In genomic region chr15:65885668-65886218, GRCh38 we compare ENCODE assay signal across 24 cellular contexts. TPM values are rescaled to one million over a fixed set of nuclear protein-coding genes. Genes with fewer than 3 reads are reported as not detected.
DNase-seq lines count a peak whose midpoint lies in the region; ATAC-seq, FAIRE-seq and TF ChIP-seq lines count a peak whose summit lies in the region.
"Had no signal": no experiment of that assay in that cellular context is flagged by ENCODE, and none has a peak within 500 bp of the region (broad histone marks: within the 10 kb centered on the region; RNA-seq: fewer than 3 reads in every experiment).

No MANE protein-coding gene starts in this region.

- no peak overlapping the region for H3K4me3 Mint-ChIP-seq in CD4-positive, alpha-beta T cell
- H3K4me3 Mint-ChIP-seq in nephron, result no peak overlapping the region

- H3K4me1 Mint-ChIP-seq in CD4-positive, alpha-beta T cell (ENCODE audit: low read depth), result peaks cover 85% of the 10 kb centered on the region
- no peaks in the 10 kb centered on the region for H3K4me1 Mint-ChIP-seq in nephron

- H3K79me1 ChIP-seq in H1 (ENCODE audit: low read depth, low read length), result peaks cover 3% of the 10 kb centered on the region; the same call in 1 of the 2 replicates

- peak; percentile 39 for FAIRE-seq in H1 (lab: Jason Lieb, UNC)
- FAIRE-seq: endothelial cell of umbilical vein, islet of Langerhans had no signal

- intact Hi-C loops in CD4-positive, alpha-beta T cell (cut with DNase I, micrococcal nuclease), result loop anchor here (2.0 to 10.0 kb wide), 2 partner anchors 17 to 409 kb away; partner anchors contain the start of genes DIS3L (in 2 of the 2) and RAB11A (in 1 of the 2)

- TF ChIP-seq RAD21 in H1 (IDR thresholded peaks at IDR 0.05 in 1 of 2, conservative IDR thresholded peaks at IDR 0.05 in 1 of 2; ENCODE audit: low read depth in 2 of 2, low read length in 2 of 2), result no peak

- no peak overlapping the region for H2AFZ ChIP-seq in H1 (ENCODE audit: low read length)
- H2AFZ ChIP-seq: hepatocyte had no signal

- peaks cover 1 to 2% of the 10 kb centered on the region in 2 experiments for H4K20me1 ChIP-seq in H1 (replicated peaks in 1 of 2; ENCODE audit: control insufficient read depth in 1 of 2, insufficient read depth in 2 of 2, low read length in 2 of 2)

- H2BK20ac ChIP-seq in H1 (ENCODE audit: low read length), result no peak overlapping the region

- no peaks in the 10 kb centered on the region for H3K4me1 ChIP-seq in H1 (replicated peaks in 1 of 4; ENCODE audit: control insufficient read depth in 3 of 4, insufficient read depth in 4 of 4, low read length in 3 of 4)
- H3K4me1 ChIP-seq: right atrium auricular region had no signal

- no peak for DNase-seq in CD4-positive, alpha-beta T cell
- DNase-seq in D341Med (ENCODE audit: low spot score) (peak; percentile 48), H1 (ENCODE audit: low read depth in 1 of 2, low spot score in 2 of 2) (no peak), 8988T (no peak), EL (no peak)
- no peak for DNase-seq in stimulated activated CD8-positive, alpha-beta memory T cell treated with anti-CD3 and anti-CD28 coated beads, Interleukin-4, amount 100 ng/mL, for 48 hours
- DNase-seq: adrenal gland; COR-L47; foreskin fibroblast; Karpas-422; NCI-H1048; NCI-H2029 treated with DMSO at 0.1 percent for 48 hours; stimulated activated CD4-positive, alpha-beta T cell treated with anti-CD3 and anti-CD28 coated beads, Interleukin-15, amount 100 ng/mL, for 24 hours had no signal

- no peak overlapping the region for H3K9ac ChIP-seq in H1 (replicated peaks in 1 of 4; ENCODE audit: extremely low read depth in 1 of 4, low read depth in 3 of 4, low read length in 3 of 4)

- no peaks in the 10 kb centered on the region for H3K79me2 ChIP-seq in H1 (ENCODE audit: control insufficient read depth in 1 of 2, insufficient read depth in 2 of 2, low read length in 2 of 2)

- no peaks in the 10 kb centered on the region for H3K27me3 ChIP-seq in CD4-positive, alpha-beta T cell (ENCODE audit: control insufficient read depth, insufficient read depth, low read length)
- H3K27me3 ChIP-seq in H1 (replicated peaks in 1 of 4; ENCODE audit: control insufficient read depth in 3 of 4, extremely low read depth in 1 of 4, insufficient read depth in 3 of 4, low read length in 3 of 4), result no peaks in the 10 kb centered on the region
- H3K27me3 ChIP-seq: adrenal gland, hepatocyte, right atrium auricular region had no signal

- H3K56ac ChIP-seq in H1 (replicated peaks; ENCODE audit: insufficient read length, low read depth, low read length), result no peak overlapping the region

- no peak for ATAC-seq in CD4-positive, alpha-beta T cell (ENCODE audit: poor library complexity)
- ATAC-seq: activated CD4-positive, CD25-positive, alpha-beta regulatory T cell treated with anti-CD3 and anti-CD28 coated beads, Interleukin-2, amount 50 U/mL, for 24 hours; SK-N-SH treated with all-trans-retinoic acid at 6 μM for 48 hours had no signal

- no peak overlapping the region for H4K8ac ChIP-seq in H1 (ENCODE audit: extremely low read depth, insufficient read depth, low read length)

- 87% methylated on average over 4 of the region's 4 CpGs; no CpG with 5 or more reads in 1 of the 2 experiments for WGBS in H1 (ENCODE audit: extremely low coverage in 1 of 2, insufficient coverage in 1 of 2, insufficient read length in 1 of 2, insufficient replicate concordance in 2 of 2, low coverage in 1 of 2, low lambda C conversion rate in 2 of 2, missing lambda C conversion rate in 1 of 2), 2 experiments

- H3K9me3 Mint-ChIP-seq in CD4-positive, alpha-beta T cell, result no peaks in the 10 kb centered on the region
- H3K9me3 Mint-ChIP-seq in nephron, result no peaks in the 10 kb centered on the region
- H3K9me3 Mint-ChIP-seq: activated T-helper 2 cell treated with anti-CD3 and anti-CD28 coated beads, Interferon-gamma antibody, Interleukin-2, Interleukin-4, amounts not matched to agents 10 μg/mL and 5 μg/mL and 100 μg/mL, durations not matched to agents 14 hours and 24 hours and 36 hours had no signal

- H3K18ac ChIP-seq in H1 (ENCODE audit: extremely low read depth, low read length), result no peak overlapping the region

- H3K4me2 ChIP-seq in H1 (ENCODE audit: insufficient read depth in 1 of 2, low read depth in 2 of 2, low read length in 2 of 2), result no peak overlapping the region
- H3K4me2 ChIP-seq: hepatocyte had no signal

- no peak overlapping the region for H4K5ac ChIP-seq in H1 (ENCODE audit: insufficient read length, low read depth, low read length)

- no peak overlapping the region for H3K23ac ChIP-seq in H1 (ENCODE audit: insufficient read length)

- CTCF ChIA-PET in CD4-positive, alpha-beta T cell (lab: Charles Lee), result no interaction called here
- CTCF ChIA-PET in H1 (lab: Charles Lee; ENCODE audit: partially characterized antibody), result interaction anchor here (1.0 kb wide), 1 partner anchor 248 kb away, joined by 3 read pairs; no protein-coding TSS in a partner anchor

- H2BK12ac ChIP-seq in H1 (ENCODE audit: low read depth, low read length), result no peak overlapping the region

- no peak overlapping the region for H3K4me3 ChIP-seq in H1 (ENCODE audit: extremely low read depth in 1 of 4, insufficient read depth in 2 of 4, low read depth in 3 of 4, low read length in 4 of 4)
- H3K4me3 ChIP-seq: adrenal gland, HAP-1, hepatocyte, right atrium auricular region, thoracic aorta had no signal

- H2BK15ac ChIP-seq in H1 (ENCODE audit: low read length), result no peak overlapping the region

- peaks cover 83% of the 10 kb centered on the region for H3K36me3 Mint-ChIP-seq in CD4-positive, alpha-beta T cell (ENCODE audit: low read depth)
- H3K36me3 Mint-ChIP-seq in nephron (ENCODE audit: low read depth), result peaks cover 75% of the 10 kb centered on the region

- peaks cover 3 to 45% (median 18%) of the 10 kb centered on the region in 4 experiments; a peak in 7 of 8 replicates for H3K36me3 ChIP-seq in H1 (ENCODE audit: control insufficient read depth in 2 of 4, insufficient read depth in 4 of 4, low read length in 3 of 4)

- no peaks in the 10 kb centered on the region for H3K23me2 ChIP-seq in H1 (ENCODE audit: low read depth, low read length)

- H4K91ac ChIP-seq in H1 (replicated peaks; ENCODE audit: insufficient read length, low read length), result no peak overlapping the region

- no peak for TF ChIP-seq EP300 in H1 (IDR thresholded peaks at IDR 0.05; ENCODE audit: borderline replicate concordance in 1 of 2, low read depth in 2 of 2, low read length in 2 of 2)

- no peak overlapping the region for H3K27ac ChIP-seq in CD4-positive, alpha-beta T cell (ENCODE audit: low read depth, low read length)
- H3K27ac ChIP-seq in H1 (ENCODE audit: low read depth, low read length), result no peak overlapping the region
- H3K27ac ChIP-seq: adrenal gland, hepatocyte, right atrium auricular region, RWPE1, thoracic aorta had no signal

- no peak overlapping the region for H2BK120ac ChIP-seq in H1 (replicated peaks; ENCODE audit: low read depth, low read length)

- TF ChIP-seq POLR2A in H1 (IDR thresholded peaks at IDR 0.05; ENCODE audit: control extremely low read depth in 1 of 2, low read depth in 2 of 2, low read length in 2 of 2), result no peak

- no peak overlapping the region for H3K4ac ChIP-seq in H1 (replicated peaks; ENCODE audit: insufficient read length, low read depth, low read length)

- H3K14ac ChIP-seq in H1 (ENCODE audit: insufficient read length), result no peak overlapping the region

- H3K27ac Mint-ChIP-seq in CD4-positive, alpha-beta T cell, result peak overlapping the region; percentile 89
- H3K27ac Mint-ChIP-seq in nephron, result peak overlapping the region in 2 of 3 experiments; percentile 1 to 61
- H3K27ac Mint-ChIP-seq: activated T-helper 2 cell treated with anti-CD3 and anti-CD28 coated beads, Interferon-gamma antibody, Interleukin-2, Interleukin-4, amounts not matched to agents 10 μg/mL and 5 μg/mL and 100 μg/mL, durations not matched to agents 14 hours and 24 hours and 36 hours had no signal

- H2AK5ac ChIP-seq in H1 (ENCODE audit: low read depth, low read length), result no peak overlapping the region

- TF ChIP-seq CTCF in CD4-positive, alpha-beta T cell (IDR thresholded peaks at IDR 0.05), result no peak
- TF ChIP-seq CTCF in H1 (IDR thresholded peaks at IDR 0.05; ENCODE audit: control extremely low read depth in 1 of 3, insufficient read depth in 1 of 3, low read depth in 1 of 3, low read length in 3 of 3) (no peak), nephron (IDR thresholded peaks at IDR 0.05; ENCODE audit: unreplicated experiment in 3 of 3) (no peak)

- POLR2A ChIA-PET in CD4-positive, alpha-beta T cell (lab: Charles Lee), result interaction anchor here (0.7 to 1.3 kb wide), 2 partner anchors 15 to 83 kb away, joined by 3 to 4 read pairs; no protein-coding TSS in a partner anchor
- POLR2A ChIA-PET in H1 (lab: Charles Lee; ENCODE audit: partially characterized antibody), result no interaction called here

- no peaks in the 10 kb centered on the region for H3K9me3 ChIP-seq in CD4-positive, alpha-beta T cell (ENCODE audit: control insufficient read depth, low read length)
- no peaks in the 10 kb centered on the region for H3K9me3 ChIP-seq in H1 (ENCODE audit: insufficient read depth in 2 of 2, low read depth in 1 of 2, low read length in 1 of 2)
- H3K9me3 ChIP-seq: adrenal gland, HAP-1, right atrium auricular region, thoracic aorta had no signal

- H2BK5ac ChIP-seq in H1 (ENCODE audit: low read depth, low read length), result no peak overlapping the region

- H3K27me3 Mint-ChIP-seq in CD4-positive, alpha-beta T cell, result no peaks in the 10 kb centered on the region
- H3K27me3 Mint-ChIP-seq in nephron (ENCODE audit: low read depth), result no peaks in the 10 kb centered on the region

TF ChIP-seq in H1, 55 proteins besides CTCF, POLR2A, EP300 and RAD21:
- TF ChIP-seq TAF1 (IDR thresholded peaks at IDR 0.05; ENCODE audit: low read depth, low read length) (no peak), TBP (IDR thresholded peaks at IDR 0.05; ENCODE audit: low read depth, low read length) (no peak), CHD1 (IDR thresholded peaks at IDR 0.05; ENCODE audit: low read depth, low read length) (no peak), RNF2 (IDR thresholded peaks at IDR 0.05; ENCODE audit: borderline replicate concordance, low read depth, low read length, missing control alignments, poor library complexity, severe bottlenecking) (no peak)

RNA-seq across cellular contexts. Expression of gene RAB11A, which starts 16.5 kb away (rescaled TPM):
- 100 to 1,000 TPM in 1 of 2 experiments, 10 to 100 TPM in 1; 98.5 to 102 TPM for total RNA-seq in CD4-positive, alpha-beta T cell
- 247 and 254 TPM in 2 replicates for total RNA-seq in H1 (2021; fragmentation: NEBNext Ultra II Directional; extraction: Animal tissue kit (Norgen Biotek cat#: 25700))
- polyA plus RNA-seq in H1 (2011; rRNA removed), result 141 and 211 TPM in 2 replicates
- 272 TPM for polyA plus RNA-seq in H1 (2011; cell fraction: cytosol; rRNA removed)
- 63.0 TPM for polyA plus RNA-seq in H1 (2011; cell fraction: nucleus; rRNA removed)
- 251 to 406 TPM (median 294 TPM) in 4 replicates for polyA plus RNA-seq in H1 (2012, experiment 1 of 2)
- 121 TPM for polyA plus RNA-seq in H1 (2012, experiment 2 of 2)
- polyA plus RNA-seq in H1 (2013, experiment 1 of 2), result 211 TPM
- polyA plus RNA-seq in H1 (2013, experiment 2 of 2), result 229 TPM
- polyA minus RNA-seq in H1 (2011; rRNA and poly(A)+ RNA removed), result 212 and 347 TPM in 2 replicates
- 74.1 TPM for polyA minus RNA-seq in H1 (2011; cell fraction: cytosol; rRNA and poly(A)+ RNA removed)
- polyA minus RNA-seq in H1 (2011; cell fraction: nucleus; rRNA and poly(A)+ RNA removed), result 32.8 TPM
